ENCODE assay signal across 1 cellular context in the genomic region with DNA sequence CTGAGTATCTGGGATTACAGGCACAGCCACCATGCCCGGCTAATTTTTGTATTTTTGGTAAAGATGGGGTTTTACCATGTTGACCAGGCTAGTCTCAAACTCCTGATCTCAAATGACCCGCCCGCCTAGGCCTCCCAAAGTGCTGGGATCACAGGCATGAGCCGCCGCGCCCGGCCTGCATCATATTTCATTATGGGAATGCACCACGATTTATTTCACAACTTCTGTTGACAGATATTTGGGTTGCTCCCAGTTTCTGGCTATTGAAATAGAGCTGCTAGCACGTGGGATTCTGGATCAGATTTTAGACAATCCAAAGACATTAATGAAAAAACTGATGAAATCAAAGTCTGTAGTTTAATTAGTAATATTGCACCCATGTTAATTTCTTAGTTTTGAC.
TF ChIP-seq lines count a peak whose summit lies in the region.

No MANE protein-coding gene starts in this region.

TF ChIP-seq in liver, 16 proteins besides CTCF, POLR2A, EP300 and RAD21 (continued from another document):
- TF ChIP-seq, protein P1, sequence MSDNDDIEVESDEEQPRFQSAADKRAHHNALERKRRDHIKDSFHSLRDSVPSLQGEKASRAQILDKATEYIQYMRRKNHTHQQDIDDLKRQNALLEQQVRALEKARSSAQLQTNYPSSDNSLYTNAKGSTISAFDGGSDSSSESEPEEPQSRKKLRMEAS (IDR thresholded peaks at IDR 0.05): no peak
- TF ChIP-seq GABPA (IDR thresholded peaks at IDR 0.05 in 1 of 2, conservative IDR thresholded peaks at IDR 0.05 in 1 of 2): no peak
- TF ChIP-seq, protein P2, sequence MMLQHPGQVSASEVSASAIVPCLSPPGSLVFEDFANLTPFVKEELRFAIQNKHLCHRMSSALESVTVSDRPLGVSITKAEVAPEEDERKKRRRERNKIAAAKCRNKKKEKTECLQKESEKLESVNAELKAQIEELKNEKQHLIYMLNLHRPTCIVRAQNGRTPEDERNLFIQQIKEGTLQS (IDR thresholded peaks at IDR 0.05): no peak
